Comparison of ENCODE assay signal across 8 cellular contexts in the genomic region with DNA sequence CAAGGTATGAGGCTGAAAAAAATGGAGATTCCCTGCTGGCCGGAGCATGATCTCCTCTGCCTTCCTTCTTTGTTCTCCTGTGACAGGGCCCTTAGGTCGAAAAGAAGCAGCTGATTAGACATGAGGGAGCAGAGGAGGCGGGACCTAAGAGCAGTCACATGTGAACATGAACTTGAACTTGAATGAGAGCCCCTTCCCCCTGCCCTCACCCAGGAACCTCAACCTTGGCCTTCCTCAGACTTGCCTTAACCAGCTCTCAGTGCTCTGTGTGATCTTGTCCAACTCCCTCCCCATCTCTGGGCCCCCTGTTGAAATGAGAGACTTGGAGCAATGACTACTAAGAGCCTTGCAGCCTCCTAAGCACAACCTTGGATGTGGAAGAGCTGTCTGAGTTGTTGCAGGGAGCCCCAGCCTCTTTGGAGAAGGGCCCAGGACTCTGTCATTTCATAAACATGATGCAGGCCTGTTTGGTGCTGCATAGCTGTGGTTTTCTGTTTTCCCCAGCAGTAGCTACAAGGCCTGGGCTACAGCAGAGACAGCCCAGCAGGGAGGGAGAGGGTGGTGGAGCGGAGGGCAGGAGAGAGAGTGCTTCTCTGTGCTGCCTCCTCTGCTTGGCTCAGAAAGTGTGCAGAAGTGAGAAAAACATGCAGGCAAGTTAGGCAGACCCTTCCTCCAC.
DNase-seq lines count a peak whose midpoint lies in the region; ATAC-seq and TF ChIP-seq lines count a peak whose summit lies in the region.

No MANE protein-coding gene starts in this region.

- no peak overlapping the region for H3K18ac ChIP-seq in trophoblast cell (ENCODE audit: low read length)

- H4K91ac ChIP-seq in trophoblast cell (ENCODE audit: low read depth, low read length) = no peak overlapping the region

- intact Hi-C loops in CD4-positive, alpha-beta memory T cell (cut with micrococcal nuclease) = no loop called here
- intact Hi-C loops in head of caudate nucleus (cut with DNase I) = no loop called here
- intact Hi-C loops in prostate gland (cut with DNase I) = no loop called here
- intact Hi-C loops in activated CD4-positive, alpha-beta memory T cell treated with anti-CD3 and anti-CD28 coated beads for 36 hours (cut with micrococcal nuclease) = no loop called here

- CTCF ChIA-PET in CD4-positive, alpha-beta memory T cell (lab: Charles Lee; ENCODE audit: partially characterized antibody) = interaction anchor here (1.0 to 1.2 kb wide), 3 partner anchors 36 to 250 kb away, joined by 3 to 6 read pairs (median 3); no protein-coding TSS in a partner anchor
- CTCF ChIA-PET in activated CD4-positive, alpha-beta memory T cell treated with anti-CD3 and anti-CD28 coated beads for 36 hours (lab: Charles Lee) = interaction anchor here (0.9 to 1.1 kb wide), 2 partner anchors 250 to 297 kb away, joined by 3 to 4 read pairs; no protein-coding TSS in a partner anchor

- H3K4ac ChIP-seq in trophoblast cell (ENCODE audit: low read depth, low read length) = no peak overlapping the region

- no peak overlapping the region for H3K4me3 ChIP-seq in CD4-positive, alpha-beta memory T cell (ENCODE audit: low read length in 2 of 2)
- H3K4me3 ChIP-seq in prostate gland (no peak overlapping the region), trophoblast cell (ENCODE audit: low read depth, low read length) (no peak overlapping the region)

- H3K9me3 Mint-ChIP-seq in CD4-positive, alpha-beta memory T cell = peaks cover 0 to 8% (median 3%) of the 10 kb centered on the region in 8 donors
- peaks cover 7% of the 10 kb centered on the region for H3K9me3 Mint-ChIP-seq in activated CD4-positive, alpha-beta memory T cell treated with anti-CD3 and anti-CD28 coated beads for 36 hours

- no peaks in the 10 kb centered on the region for H3K27me3 Mint-ChIP-seq in CD4-positive, alpha-beta memory T cell
- H3K27me3 Mint-ChIP-seq in activated CD4-positive, alpha-beta memory T cell treated with anti-CD3 and anti-CD28 coated beads for 36 hours = no peaks in the 10 kb centered on the region

- 41% methylated on average over 4 of the region's 4 CpGs for whole genome bisulfite sequencing in prostate gland
- WGBS in trophoblast cell (ENCODE audit: extremely low coverage, insufficient coverage, insufficient read length) = no CpG with 5 or more reads among the region's 4 CpGs

- no peaks in the 10 kb centered on the region for H3K79me2 ChIP-seq in trophoblast cell (ENCODE audit: control insufficient read depth, insufficient read depth, low read length, poor library complexity)

- no peaks in the 10 kb centered on the region for H3K79me1 ChIP-seq in trophoblast cell (ENCODE audit: low read length)

- no peaks in the 10 kb centered on the region for H3K27me3 ChIP-seq in CD4-positive, alpha-beta memory T cell (ENCODE audit: insufficient read depth, low read length)
- H3K27me3 ChIP-seq in prostate gland (replicated peaks; ENCODE audit: insufficient read depth) = no peaks in the 10 kb centered on the region
- H3K27me3 ChIP-seq in trophoblast cell (ENCODE audit: insufficient read depth, low read length) = no peaks in the 10 kb centered on the region

- H3K23ac ChIP-seq in trophoblast cell (ENCODE audit: low read length) = no peak overlapping the region

- no peaks in the 10 kb centered on the region for H3K36me3 ChIP-seq in CD4-positive, alpha-beta memory T cell (ENCODE audit: insufficient read depth, low read length)
- no peaks in the 10 kb centered on the region for H3K36me3 ChIP-seq in prostate gland
- H3K36me3 ChIP-seq in trophoblast cell (ENCODE audit: control insufficient read depth in 1 of 2, insufficient read depth in 2 of 2, low read length in 2 of 2) = no peaks in the 10 kb centered on the region

- H4K8ac ChIP-seq in trophoblast cell (ENCODE audit: low read depth, low read length) = no peak overlapping the region

- peak overlapping the region in 4 of 7 donors; percentile 31 to 58 (median 40) for H3K27ac Mint-ChIP-seq in CD4-positive, alpha-beta memory T cell
- no peak overlapping the region for H3K27ac Mint-ChIP-seq in activated CD4-positive, alpha-beta memory T cell treated with anti-CD3 and anti-CD28 coated beads for 36 hours

- H2BK12ac ChIP-seq in trophoblast cell (ENCODE audit: low read length) = no peak overlapping the region

- TF ChIP-seq POLR2A in prostate gland (IDR thresholded peaks at IDR 0.05) = no peak

- no peak overlapping the region for H4K12ac ChIP-seq in trophoblast cell (ENCODE audit: low read depth, low read length)

- H2BK5ac ChIP-seq in trophoblast cell (ENCODE audit: low read depth, low read length, poor library complexity) = no peak overlapping the region

- H3K4me3 Mint-ChIP-seq in CD4-positive, alpha-beta memory T cell = no peak overlapping the region
- no peak overlapping the region for H3K4me3 Mint-ChIP-seq in activated CD4-positive, alpha-beta memory T cell treated with anti-CD3 and anti-CD28 coated beads for 36 hours

- no peak for ATAC-seq in HG03342 (IDR thresholded peaks at IDR 0.05; ENCODE audit: unreplicated experiment)

- POLR2A ChIA-PET in CD4-positive, alpha-beta memory T cell (lab: Charles Lee; ENCODE audit: partially characterized antibody) = interaction anchor here (1.8 kb wide), 1 partner anchor 10 kb away, joined by 4 read pairs; no protein-coding TSS in a partner anchor
- POLR2A ChIA-PET in activated CD4-positive, alpha-beta memory T cell treated with anti-CD3 and anti-CD28 coated beads for 36 hours (lab: Charles Lee) = no interaction called here

- H3K9ac ChIP-seq in trophoblast cell (ENCODE audit: low read length) = no peak overlapping the region

- TF ChIP-seq CTCF in prostate gland (IDR thresholded peaks at IDR 0.05) = no peak

- H2BK120ac ChIP-seq in trophoblast cell (ENCODE audit: insufficient read depth, low read length, poor library complexity) = no peak overlapping the region

- H3K36me3 Mint-ChIP-seq in CD4-positive, alpha-beta memory T cell = peaks cover 0 to 2% of the 10 kb centered on the region in 2 donors
- no peaks in the 10 kb centered on the region for H3K36me3 Mint-ChIP-seq in activated CD4-positive, alpha-beta memory T cell treated with anti-CD3 and anti-CD28 coated beads for 36 hours

- peaks cover 0 to 4% (median 0%) of the 10 kb centered on the region in 4 donors for H3K4me1 Mint-ChIP-seq in CD4-positive, alpha-beta memory T cell
- H3K4me1 Mint-ChIP-seq in activated CD4-positive, alpha-beta memory T cell treated with anti-CD3 and anti-CD28 coated beads for 36 hours (ENCODE audit: low read depth) = no peaks in the 10 kb centered on the region

- H3K14ac ChIP-seq in trophoblast cell (ENCODE audit: low read length) = no peak overlapping the region

- no peak overlapping the region for H2AK5ac ChIP-seq in trophoblast cell (ENCODE audit: low read length)

- no peaks in the 10 kb centered on the region for H3K9me3 ChIP-seq in CD4-positive, alpha-beta memory T cell (ENCODE audit: control insufficient read depth in 1 of 2, low read length in 2 of 2)
- H3K9me3 ChIP-seq in prostate gland = no peaks in the 10 kb centered on the region
- no peaks in the 10 kb centered on the region for H3K9me3 ChIP-seq in trophoblast cell (ENCODE audit: insufficient read depth, low read depth, low read length)

- H3K4me1 ChIP-seq in CD4-positive, alpha-beta memory T cell (ENCODE audit: insufficient read depth, low read length) = no peaks in the 10 kb centered on the region
- H3K4me1 ChIP-seq in prostate gland (replicated peaks) (no peaks in the 10 kb centered on the region), trophoblast cell (ENCODE audit: control insufficient read depth in 1 of 2, insufficient read depth in 2 of 2, low read length in 2 of 2) (peaks cover 8% of the 10 kb centered on the region in 2 experiments)

- no peak overlapping the region for H3K4me2 ChIP-seq in trophoblast cell (ENCODE audit: low read length)

- H3K27ac ChIP-seq in CD4-positive, alpha-beta memory T cell (ENCODE audit: low read depth, low read length) = no peak overlapping the region
- peak overlapping the region; percentile 4 to 38 for H3K27ac ChIP-seq in prostate gland
- H3K27ac ChIP-seq in trophoblast cell (ENCODE audit: low read depth, low read length) = no peak overlapping the region

- DNase-seq in CD4-positive, alpha-beta memory T cell = no peak
- peak; percentile 17 for DNase-seq in SW480 (ENCODE audit: low spot score)
- peak in 22 of 42 donors; percentile 14 to 60 (median 30) for DNase-seq in head of caudate nucleus
- DNase-seq in prostate gland (ENCODE audit: low spot score) = no peak
- DNase-seq in NCI-H2107 treated with DMSO at 0.1 percent for 48 hours (lab: John Stamatoyannopoulos, UW; ENCODE audit: unreplicated experiment) = no peak
- no peak for DNase-seq in activated CD4-positive, alpha-beta memory T cell treated with anti-CD3 and anti-CD28 coated beads for 36 hours
- no peak for DNase-seq in trophoblast cell

- no peak overlapping the region for H2AFZ ChIP-seq in trophoblast cell (ENCODE audit: insufficient read depth, low read length, poor library complexity)

Comparison
In these comparisons a context has a peak if more than half of its experiments do, and no peak if none do; other contexts are left out.
1. DNase-seq: peak in SW480 (single experiment) and head of caudate nucleus (22 of 42); none in CD4-positive, alpha-beta memory T cell (0 of 5), prostate gland (single experiment), NCI-H2107 treated with DMSO at 0.1 percent for 48 hours (single experiment), activated CD4-positive, alpha-beta memory T cell treated with anti-CD3 and anti-CD28 coated beads for 36 hours (single experiment) and trophoblast cell (0 of 2).
2. H3K27ac ChIP-seq: peak in prostate gland (2 of 2); none in CD4-positive, alpha-beta memory T cell (single experiment) and trophoblast cell (single experiment).